Comparison of ENCODE assay signal across 25 cellular contexts in genomic region chr4:2434420-2434819, GRCh38. TPM values are rescaled to one million over a fixed set of nuclear protein-coding genes. Genes with fewer than 3 reads are reported as not detected.
"Had no signal": no experiment of that assay in that cellular context is flagged by ENCODE, and none has a peak within 500 bp of the region (broad histone marks: within the 10 kb centered on the region; RNA-seq: fewer than 3 reads in every experiment).

No MANE protein-coding gene starts in this region.

- DNase-seq: activated CD4-positive, alpha-beta T cell treated with anti-CD3 and anti-CD28 coated beads for 1 hour; activated CD4-positive, alpha-beta T cell treated with anti-CD3 and anti-CD28 coated beads, Interleukin-2, amount 50 U/mL, for 1 hour; activated CD8-positive, alpha-beta T cell treated with anti-CD3 and anti-CD28 coated beads, Interleukin-2, amount 10 ng/mL, durations not matched to agents 7 days and 5 days; activated gamma-delta T cell treated with Interleukin-2 at 50 U/mL for 16 hours; adrenal gland; central memory CD4-positive, alpha-beta T cell; dermis blood vessel endothelial cell; effector memory CD8-positive, alpha-beta T cell; foreskin melanocyte; left cardiac atrium; stimulated activated CD4-positive, alpha-beta T cell treated with anti-CD3 and anti-CD28 coated beads, Interleukin-2, amount 100 ng/mL, for 48 hours; stimulated activated CD8-positive, alpha-beta memory T cell treated with anti-CD3 and anti-CD28 coated beads, Interleukin-4, amount 100 ng/mL, for 48 hours; stimulated activated naive CD4-positive, alpha-beta T cell had no signal

- H3K27me3 Mint-ChIP-seq: activated naive CD8-positive, alpha-beta T cell; effector memory CD8-positive, alpha-beta T cell; natural killer cell treated with Interleukin-12 subunit alpha and Interleukin-12 subunit beta and Interleukin-15 and Interleukin-18, amount 100 ng/mL, for 72 hours had no signal

- H3K27me3 ChIP-seq: adrenal gland had no signal

- H3K9me3 Mint-ChIP-seq: activated T-helper 1 cell treated with anti-CD3 and anti-CD28 coated beads, Interleukin-12 subunit alpha, Interleukin-12 subunit beta, Interleukin-2, Interleukin-4 antibody, amounts not matched to agents 30 ng/mL and 10 ng/mL and 1 ng/mL, durations not matched to agents 14 hours and 24 hours and 36 hours; effector memory CD8-positive, alpha-beta T cell; memory B cell; natural killer cell treated with Interleukin-12 subunit alpha and Interleukin-12 subunit beta and Interleukin-15 and Interleukin-18, amount 100 ng/mL, for 72 hours; type B pancreatic cell had no signal

- H3K4me3 Mint-ChIP-seq: activated CD8-positive, alpha-beta T cell treated with anti-CD3 and anti-CD28 coated beads, Interleukin-2, amount 10 ng/mL, durations not matched to agents 7 days and 5 days; activated naive CD8-positive, alpha-beta T cell; activated T-helper 1 cell treated with anti-CD3 and anti-CD28 coated beads, Interleukin-12 subunit alpha, Interleukin-12 subunit beta, Interleukin-2, Interleukin-4 antibody, amounts not matched to agents 30 ng/mL and 10 ng/mL and 1 ng/mL, durations not matched to agents 14 hours and 24 hours and 36 hours; effector memory CD8-positive, alpha-beta T cell; memory B cell; natural killer cell treated with Interleukin-12 subunit alpha and Interleukin-12 subunit beta and Interleukin-15 and Interleukin-18, amount 100 ng/mL, for 72 hours; type B pancreatic cell had no signal

- H3K36me3 Mint-ChIP-seq: activated naive CD8-positive, alpha-beta T cell; memory B cell; natural killer cell treated with Interleukin-12 subunit alpha and Interleukin-12 subunit beta and Interleukin-15 and Interleukin-18, amount 100 ng/mL, for 72 hours; type B pancreatic cell had no signal

- H3K4me3 ChIP-seq: adrenal gland, thoracic aorta had no signal

- H3K27ac Mint-ChIP-seq: activated CD8-positive, alpha-beta T cell treated with anti-CD3 and anti-CD28 coated beads, Interleukin-2, amount 10 ng/mL, durations not matched to agents 7 days and 5 days; activated naive CD8-positive, alpha-beta T cell; activated T-helper 1 cell treated with anti-CD3 and anti-CD28 coated beads, Interleukin-12 subunit alpha, Interleukin-12 subunit beta, Interleukin-2, Interleukin-4 antibody, amounts not matched to agents 30 ng/mL and 10 ng/mL and 1 ng/mL, durations not matched to agents 14 hours and 24 hours and 36 hours; memory B cell; type B pancreatic cell had no signal

- H3K4me1 ChIP-seq: adrenal gland had no signal

- ATAC-seq: activated CD8-positive, alpha-beta T cell treated with anti-CD3 and anti-CD28 coated beads, Interleukin-2, amount 10 ng/mL, durations not matched to agents 7 days and 5 days; effector memory CD8-positive, alpha-beta T cell; esophagus mucosa; natural killer cell treated with Interleukin-12 subunit alpha and Interleukin-12 subunit beta and Interleukin-15 and Interleukin-18, amount 100 ng/mL, for 72 hours; sciatic nerve had no signal

- H3K27ac ChIP-seq: adrenal gland, thoracic aorta had no signal

- H3K4me1 Mint-ChIP-seq: memory B cell had no signal

- H3K36me3 ChIP-seq: adrenal gland, thoracic aorta had no signal

RNA-seq across cellular contexts. Expression of gene CFAP99, which starts 15.7 kb away (rescaled TPM):
- total RNA-seq: activated CD8-positive, alpha-beta T cell treated with anti-CD3 and anti-CD28 coated beads, Interleukin-2, amount 10 ng/mL, durations not matched to agents 7 days and 5 days; activated T-helper 1 cell treated with anti-CD3 and anti-CD28 coated beads, Interleukin-12 subunit alpha, Interleukin-12 subunit beta, Interleukin-2, Interleukin-4 antibody, amounts not matched to agents 30 ng/mL and 10 ng/mL and 1 ng/mL, durations not matched to agents 14 hours and 24 hours and 36 hours; astrocyte; endothelial cell of umbilical vein; left cardiac atrium; lower leg skin; natural killer cell treated with Interleukin-12 subunit alpha and Interleukin-12 subunit beta and Interleukin-15 and Interleukin-18, amount 100 ng/mL, for 72 hours; sciatic nerve; T-helper 2 cell treated with Interferon-gamma antibody and Interleukin-4, amounts not matched to agents 100 ng/mL and 5 ng/mL, for 36 hours; thoracic aorta had no signal
